12 cellular contexts compared by ENCODE assay signal in genomic region chr4:102560743-102561341, GRCh38. TPM values are rescaled to one million over a fixed set of nuclear protein-coding genes. Genes with fewer than 3 reads are reported as not detected.
DNase-seq lines count a peak whose midpoint lies in the region; ATAC-seq and TF ChIP-seq lines count a peak whose summit lies in the region.
"Had no signal": no experiment of that assay in that cellular context is flagged by ENCODE, and none has a peak within 500 bp of the region (broad histone marks: within the 10 kb centered on the region; RNA-seq: fewer than 3 reads in every experiment).

No MANE protein-coding gene starts in this region.

- H3K4me3 ChIP-seq in CD4-positive, alpha-beta memory T cell (ENCODE audit: low read length in 2 of 2): no peak overlapping the region
- no peak overlapping the region for H3K4me3 ChIP-seq in IMR-90 (ENCODE audit: insufficient read depth, low read depth, low read length)
- H3K4me3 ChIP-seq in naive thymus-derived CD4-positive, alpha-beta T cell (ENCODE audit: low read length): peak overlapping the region; percentile 44

- no TSS peak for BruUV-seq in IMR-90 (replicated peaks; lab: Mats Ljungman, UMichigan)

- no peak overlapping the region for H2BK20ac ChIP-seq in IMR-90 (ENCODE audit: low read depth, low read length)

- no peak overlapping the region for H3K4me2 ChIP-seq in IMR-90 (ENCODE audit: low read depth, low read length)

- H3K27ac Mint-ChIP-seq in CD4-positive, alpha-beta memory T cell: peak overlapping the region in 6 of 7 donors; percentile 24 to 92 (median 84)
- H3K27ac Mint-ChIP-seq in chondrocyte (ENCODE audit: unreplicated experiment): peak overlapping the region; percentile 28
- H3K27ac Mint-ChIP-seq in naive thymus-derived CD4-positive, alpha-beta T cell: peak overlapping the region in 8 of 9 donors; percentile 39 to 94 (median 83)
- H3K27ac Mint-ChIP-seq: nephron progenitor cell had no signal

- TF ChIP-seq CTCF in IMR-90 (conservative IDR thresholded peaks at IDR 0.05; ENCODE audit: low read depth, low read length): no peak
- no peak for TF ChIP-seq CTCF in chondrocyte (IDR thresholded peaks at IDR 0.05)

- H3K4me3 Mint-ChIP-seq in CD4-positive, alpha-beta memory T cell: peak overlapping the region; percentile 11 to 91 (median 84)
- no peak overlapping the region for H3K4me3 Mint-ChIP-seq in chondrocyte (ENCODE audit: unreplicated experiment)
- peak overlapping the region in 8 of 10 donors; percentile 67 to 89 (median 85) for H3K4me3 Mint-ChIP-seq in naive thymus-derived CD4-positive, alpha-beta T cell
- H3K4me3 Mint-ChIP-seq: nephron progenitor cell had no signal

- H3K27me3 Mint-ChIP-seq in CD4-positive, alpha-beta memory T cell: no peaks in the 10 kb centered on the region
- no peaks in the 10 kb centered on the region for H3K27me3 Mint-ChIP-seq in chondrocyte (ENCODE audit: low read depth)
- no peaks in the 10 kb centered on the region for H3K27me3 Mint-ChIP-seq in naive thymus-derived CD4-positive, alpha-beta T cell

- no peak overlapping the region for H3K9ac ChIP-seq in IMR-90 (ENCODE audit: low read depth, low read length)

- in situ Hi-C loops in IMR-90 (cut with MboI; ENCODE audit: low sequenced_read_pairs): no loop called here

- no peaks in the 10 kb centered on the region for H4K20me1 ChIP-seq in IMR-90 (ENCODE audit: insufficient read depth, low read length)

- H3K18ac ChIP-seq in IMR-90 (ENCODE audit: low read depth, low read length): no peak overlapping the region

- H2AK9ac ChIP-seq in IMR-90 (replicated peaks; ENCODE audit: low read depth, low read length, poor library complexity): no peak overlapping the region

- H3K14ac ChIP-seq in IMR-90 (replicated peaks; ENCODE audit: low read depth, low read length): no peak overlapping the region

- H2BK15ac ChIP-seq in IMR-90 (ENCODE audit: low read depth, low read length): no peak overlapping the region

- no peak overlapping the region for H3K56ac ChIP-seq in IMR-90 (ENCODE audit: extremely low read depth, insufficient read depth, low read length)

- peaks cover 6% of the 10 kb centered on the region; the same call in 1 of the 2 replicates for H3K9me1 ChIP-seq in IMR-90 (ENCODE audit: insufficient read depth, low read length)

- no peak overlapping the region for H2BK120ac ChIP-seq in IMR-90 (ENCODE audit: low read depth, low read length)

- H4K91ac ChIP-seq in IMR-90 (ENCODE audit: insufficient read depth, low read depth, low read length): no peak overlapping the region

- CTCF ChIA-PET in CD4-positive, alpha-beta memory T cell (lab: Charles Lee; ENCODE audit: partially characterized antibody): interaction anchor here (1.3 to 2.0 kb wide), 2 partner anchors 9 to 18 kb away, joined by 4 to 5 read pairs; no protein-coding TSS in a partner anchor
- CTCF ChIA-PET in IMR-90 (lab: Yijun Ruan, JAX): interaction anchor here (1.1 kb wide), 1 partner anchor 60 kb away, joined by 3 read pairs; no protein-coding TSS in a partner anchor
- CTCF ChIA-PET in naive thymus-derived CD4-positive, alpha-beta T cell (lab: Charles Lee): no interaction called here

- H3K36me3 Mint-ChIP-seq in CD4-positive, alpha-beta memory T cell: peaks cover 19 to 29% of the 10 kb centered on the region in 2 donors
- peaks cover 3% of the 10 kb centered on the region for H3K36me3 Mint-ChIP-seq in chondrocyte (ENCODE audit: low read depth)
- peaks cover 0 to 38% (median 24%) of the 10 kb centered on the region in 5 donors for H3K36me3 Mint-ChIP-seq in naive thymus-derived CD4-positive, alpha-beta T cell

- peaks cover 0 to 36% of the 10 kb centered on the region in 2 experiments; a peak in 3 of 4 replicates for H3K79me1 ChIP-seq in IMR-90 (ENCODE audit: low read depth in 1 of 2, low read length in 2 of 2)

- dilution Hi-C loops in IMR-90 (cut with HindIII; ENCODE audit: low sequenced_read_pairs, unreplicated experiment): no loop called here

- peaks cover 21 to 51% (median 49%) of the 10 kb centered on the region in 4 donors for H3K4me1 Mint-ChIP-seq in CD4-positive, alpha-beta memory T cell
- H3K4me1 Mint-ChIP-seq in chondrocyte (ENCODE audit: low read depth): peaks cover 13% of the 10 kb centered on the region
- peaks cover 16 to 66% (median 34%) of the 10 kb centered on the region in 7 donors for H3K4me1 Mint-ChIP-seq in naive thymus-derived CD4-positive, alpha-beta T cell
- H3K4me1 Mint-ChIP-seq: nephron progenitor cell had no signal

- no peak overlapping the region for H4K8ac ChIP-seq in IMR-90 (ENCODE audit: low read depth in 2 of 2, low read length in 2 of 2)

- H3K27me3 ChIP-seq in CD4-positive, alpha-beta memory T cell (ENCODE audit: insufficient read depth, low read length): no peaks in the 10 kb centered on the region
- H3K27me3 ChIP-seq in IMR-90 (ENCODE audit: control insufficient read depth, insufficient read depth, low read length): no peaks in the 10 kb centered on the region
- no peaks in the 10 kb centered on the region for H3K27me3 ChIP-seq in naive thymus-derived CD4-positive, alpha-beta T cell (ENCODE audit: control insufficient read depth in 2 of 2, insufficient read depth in 2 of 2, low read length in 2 of 2)

- H3K4me1 ChIP-seq in CD4-positive, alpha-beta memory T cell (ENCODE audit: insufficient read depth, low read length): peaks cover 72% of the 10 kb centered on the region
- peaks cover 2% of the 10 kb centered on the region; the same call in 1 of the 2 replicates for H3K4me1 ChIP-seq in IMR-90 (ENCODE audit: control insufficient read depth, insufficient read depth, low read length)
- peaks cover 0 to 42% of the 10 kb centered on the region in 2 donors for H3K4me1 ChIP-seq in naive thymus-derived CD4-positive, alpha-beta T cell (ENCODE audit: control insufficient read depth in 2 of 2, insufficient read depth in 2 of 2, low read length in 2 of 2)

- no peak overlapping the region for H3K23ac ChIP-seq in IMR-90 (ENCODE audit: low read depth, low read length)

- H2BK5ac ChIP-seq in IMR-90 (ENCODE audit: low read depth, low read length, poor library complexity, severe bottlenecking): no peak overlapping the region

- no peak overlapping the region for H4K5ac ChIP-seq in IMR-90 (ENCODE audit: low read depth, low read length)

- no peak for DNase-seq in CD4-positive, alpha-beta memory T cell
- DNase-seq in IMR-90 (no peak), chondrocyte (ENCODE audit: low spot score) (no peak), NCI-H146 (lab: John Stamatoyannopoulos, UW) (no peak), NCI-H82 treated with DMSO at 0.1 percent for 48 hours (lab: John Stamatoyannopoulos, UW; ENCODE audit: unreplicated experiment) (no peak)
- DNase-seq in naive thymus-derived CD4-positive, alpha-beta T cell: no peak
- no peak for DNase-seq in stimulated activated CD4-positive, alpha-beta T cell treated with anti-CD3 and anti-CD28 coated beads, Interleukin-15, amount 100 ng/mL, for 24 hours
- DNase-seq: C1 segment of cervical spinal cord, KBM-7, NCI-H69, nephron progenitor cell had no signal

- intact Hi-C loops in CD4-positive, alpha-beta memory T cell (cut with micrococcal nuclease): no loop called here
- intact Hi-C loops in IMR-90 (cut with micrococcal nuclease): no loop called here
- intact Hi-C loops in naive thymus-derived CD4-positive, alpha-beta T cell (cut with micrococcal nuclease): loop anchor here (1.0 to 2.0 kb wide), 3 partner anchors 8 to 58 kb away; no protein-coding TSS in a partner anchor

- peak; percentile 13; the same call in 1 of the 2 replicates for ATAC-seq in IMR-90 (ENCODE audit: low read depth)
- ATAC-seq in naive thymus-derived CD4-positive, alpha-beta T cell: no peak
- ATAC-seq in HG03280 (IDR thresholded peaks at IDR 0.05; ENCODE audit: unreplicated experiment): no peak

- H3K9me3 ChIP-seq in CD4-positive, alpha-beta memory T cell (ENCODE audit: control insufficient read depth in 1 of 2, low read length in 2 of 2): no peaks in the 10 kb centered on the region
- H3K9me3 ChIP-seq in IMR-90 (ENCODE audit: control insufficient read depth, insufficient read depth, low read length): no peaks in the 10 kb centered on the region
- H3K9me3 ChIP-seq in naive thymus-derived CD4-positive, alpha-beta T cell (ENCODE audit: control insufficient read depth in 2 of 3, low read length in 3 of 3): no peaks in the 10 kb centered on the region

- no peak for TF ChIP-seq RAD21 in IMR-90 (IDR thresholded peaks at IDR 0.05; ENCODE audit: low read length)

- no peak overlapping the region for H2AFZ ChIP-seq in IMR-90 (replicated peaks; ENCODE audit: low read length, poor library complexity)

- H3K4ac ChIP-seq in IMR-90 (ENCODE audit: low read depth, low read length): no peak overlapping the region

- H2AK5ac ChIP-seq in IMR-90 (ENCODE audit: low read depth, low read length): no peak overlapping the region

- H3K27ac ChIP-seq in CD4-positive, alpha-beta memory T cell (ENCODE audit: low read depth, low read length): peak overlapping the region; percentile 40
- H3K27ac ChIP-seq in IMR-90 (ENCODE audit: insufficient read depth, low read length): no peak overlapping the region
- H3K27ac ChIP-seq in naive thymus-derived CD4-positive, alpha-beta T cell (ENCODE audit: low read depth, low read length): no peak overlapping the region

- no peaks in the 10 kb centered on the region for H3K36me3 ChIP-seq in CD4-positive, alpha-beta memory T cell (ENCODE audit: insufficient read depth, low read length)
- no peaks in the 10 kb centered on the region for H3K36me3 ChIP-seq in IMR-90 (ENCODE audit: control insufficient read depth, insufficient read depth, low read length)
- H3K36me3 ChIP-seq in naive thymus-derived CD4-positive, alpha-beta T cell (ENCODE audit: control insufficient read depth in 2 of 3, insufficient read depth in 3 of 3, low read length in 3 of 3): no peaks in the 10 kb centered on the region

- no peaks in the 10 kb centered on the region for H3K9me3 Mint-ChIP-seq in CD4-positive, alpha-beta memory T cell
- no peaks in the 10 kb centered on the region for H3K9me3 Mint-ChIP-seq in chondrocyte (ENCODE audit: low read depth)
- peaks cover 0 to 2% (median 0%) of the 10 kb centered on the region in 11 donors for H3K9me3 Mint-ChIP-seq in naive thymus-derived CD4-positive, alpha-beta T cell
- H3K9me3 Mint-ChIP-seq: nephron progenitor cell had no signal

- POLR2A ChIA-PET in CD4-positive, alpha-beta memory T cell (lab: Charles Lee; ENCODE audit: partially characterized antibody): interaction anchor here (1.6 to 1.7 kb wide), 2 partner anchors 15 to 53 kb away, joined by 4 to 6 read pairs; no protein-coding TSS in a partner anchor
- POLR2A ChIA-PET in IMR-90 (lab: Charles Lee; ENCODE audit: unreplicated experiment): no interaction called here
- POLR2A ChIA-PET in naive thymus-derived CD4-positive, alpha-beta T cell (lab: Charles Lee): interaction anchor here (0.6 to 1.3 kb wide), 3 partner anchors 11 to 155 kb away, joined by 3 to 6 read pairs (median 3); no protein-coding TSS in a partner anchor

- WGBS in IMR-90 (ENCODE audit: extremely low coverage in 2 of 2, insufficient read length in 1 of 2), 2 experiments: no CpG with 5 or more reads among the region's 4 CpGs

- no peak for TF ChIP-seq POLR2A in IMR-90 (IDR thresholded peaks at IDR 0.05; ENCODE audit: low read depth, low read length)

RNA-seq across cellular contexts. Expression of gene NFKB1, which starts 59.7 kb away (rescaled TPM):
- total RNA-seq in CD4-positive, alpha-beta memory T cell: 10 to 100 TPM; 79.8 to 84.9 TPM
- 10 to 100 TPM; 16.6 to 61.9 TPM for polyA plus RNA-seq in CD4-positive, alpha-beta memory T cell
- total RNA-seq in IMR-90 (2012; rRNA removed): 23.6 and 24.6 TPM in 2 replicates
- polyA plus RNA-seq in IMR-90 (2012; rRNA removed): 16.3 and 19.8 TPM in 2 replicates
- 11.9 and 13.2 TPM in 2 replicates for polyA plus RNA-seq in IMR-90 (2012; cell fraction: cytosol; rRNA removed)
- 18.9 and 34.9 TPM in 2 replicates for polyA plus RNA-seq in IMR-90 (2012; cell fraction: nucleus; rRNA removed; ENCODE audit: low replicate concordance)
- 21.6 to 24.4 TPM (median 22.2 TPM) in 3 replicates for total RNA-seq in chondrocyte
- 100 to 1,000 TPM in 3 of 5 experiments, 10 to 100 TPM in 2; 80.9 to 167 (median 136) TPM for total RNA-seq in naive thymus-derived CD4-positive, alpha-beta T cell
- 10 to 100 TPM; 18.2 to 33.2 TPM for polyA plus RNA-seq in naive thymus-derived CD4-positive, alpha-beta T cell

Comparison
In these comparisons a context has a peak if more than half of its experiments do, and no peak if none do; other contexts are left out.
1. H3K27ac Mint-ChIP-seq: peak in every context shown above with its lines; median percentile 84 in CD4-positive, alpha-beta memory T cell; 83 in naive thymus-derived CD4-positive, alpha-beta T cell; 28 in chondrocyte.
2. intact Hi-C loops: an anchor here in naive thymus-derived CD4-positive, alpha-beta T cell (1.0 to 2.0 kb wide); none called in CD4-positive, alpha-beta memory T cell and IMR-90.